19 cellular contexts compared by ENCODE assay signal in the genomic region with DNA sequence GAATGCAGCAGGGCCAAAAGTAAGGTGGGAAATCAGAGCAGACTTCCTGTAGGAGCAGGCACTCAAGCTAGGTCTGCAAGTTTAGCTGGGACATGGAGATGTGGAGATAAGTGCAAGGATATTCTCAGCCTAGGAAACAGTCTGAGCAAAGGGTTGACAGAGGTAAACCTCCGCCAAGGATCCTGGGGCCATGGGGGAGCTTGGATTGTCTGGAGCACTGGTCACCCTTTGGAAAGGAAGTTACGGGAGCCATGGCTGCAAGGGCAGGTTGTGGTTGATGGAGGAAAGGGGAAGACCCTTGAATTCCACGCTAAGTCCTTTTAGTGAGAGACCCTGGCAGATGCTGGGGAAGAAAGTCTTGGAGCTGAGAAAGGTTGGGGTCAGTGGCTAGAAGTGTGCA.
A peak's percentile ranks its signal among the peaks of the same experiment; 100 is the strongest.
DNase-seq lines count a peak whose midpoint lies in the region; ATAC-seq, FAIRE-seq and TF ChIP-seq lines count a peak whose summit lies in the region.
"Had no signal": no experiment of that assay in that cellular context is flagged by ENCODE, and none has a peak within 500 bp of the region (broad histone marks: within the 10 kb centered on the region; RNA-seq: fewer than 3 reads in every experiment).

No MANE protein-coding gene starts in this region.

- H3K9me1 ChIP-seq in K562 (ENCODE audit: control insufficient read depth, insufficient read depth, low read length), result no peaks in the 10 kb centered on the region

- WGBS in K562 (ENCODE audit: insufficient coverage, low coverage, missing lambda C conversion rate), result 0% methylated on average over 3 of the region's 3 CpGs

- CTCF ChIA-PET in K562 (lab: Yijun Ruan, JAX; ENCODE audit: low intra/inter-chr PET ratio), result interaction anchor here (0.6 kb wide), 1 partner anchor 151 kb away, joined by 3 read pairs; no protein-coding TSS in a partner anchor

- H3K27me3 ChIP-seq in K562 (ENCODE audit: control insufficient read depth in 2 of 2, insufficient read depth in 2 of 2, low read length in 2 of 2), result peaks cover 0 to 18% of the 10 kb centered on the region in 2 experiments; a peak in 1 of 5 replicates
- no peaks in the 10 kb centered on the region for H3K27me3 ChIP-seq in BE2C

- no peak overlapping the region for H3K4me2 ChIP-seq in K562 (ENCODE audit: insufficient read depth, low read length)
- H3K4me2 ChIP-seq: GM23338 had no signal

- intact Hi-C loops in K562 (cut with micrococcal nuclease), result no loop called here

- BruUV-seq in K562 (replicated peaks; lab: Mats Ljungman, UMichigan), result no TSS peak

- H3K36me3 ChIP-seq in K562 (ENCODE audit: control insufficient read depth, insufficient read depth, low read length) (no peaks in the 10 kb centered on the region), BE2C (no peaks in the 10 kb centered on the region)

- POLR2A ChIA-PET in K562 (lab: Yijun Ruan, JAX), result no interaction called here

- H3K27ac ChIP-seq in K562 (ENCODE audit: extremely low read depth, low read depth, low read length), result no peak overlapping the region
- H3K27ac ChIP-seq: C4-2B, HL-60 had no signal

- no peak for ATAC-seq in K562
- ATAC-seq: GM23338 had no signal

- H4K20me1 ChIP-seq in K562 (replicated peaks; ENCODE audit: control insufficient read depth, insufficient read depth, low read length), result peaks cover 6% of the 10 kb centered on the region

- H3K4me3 ChIP-seq in K562 (no peak overlapping the region), BE2C (ENCODE audit: low read depth, low read length) (no peak overlapping the region)
- H3K4me3 ChIP-seq: GM23338 had no signal

- H2AFZ ChIP-seq in K562 (ENCODE audit: low read depth, low read length), result no peak overlapping the region
- H2AFZ ChIP-seq: GM23338 had no signal

- peak; percentile 57 for FAIRE-seq in K562 (lab: Jason Lieb, UNC)
- FAIRE-seq: A204.1, H54 had no signal

- no peak for TF ChIP-seq RAD21 in K562 (CRISPR knock-in tag; conservative IDR thresholded peaks at IDR 0.05 in 1 of 2, IDR thresholded peaks at IDR 0.05 in 1 of 2)

- H3K4me1 ChIP-seq in K562 (replicated peaks in 1 of 2; ENCODE audit: control insufficient read depth in 2 of 2, insufficient read depth in 2 of 2, low read length in 2 of 2), result peaks cover 2 to 3% of the 10 kb centered on the region in 2 experiments; a peak in 2 of 5 replicates
- peaks cover 5% of the 10 kb centered on the region for H3K4me1 ChIP-seq in BE2C
- H3K4me1 ChIP-seq: Caco-2 had no signal

- no peak for TF ChIP-seq EP300 in K562 (IDR thresholded peaks at IDR 0.05; ENCODE audit: low read length)

- no peaks in the 10 kb centered on the region for H3K79me2 ChIP-seq in K562 (ENCODE audit: control insufficient read depth, insufficient read depth, low read length)

- in situ Hi-C loops in K562 (cut with MboI), result no loop called here

- no peak for DNase-seq in K562 (ENCODE audit: extremely low read depth in 1 of 4, low spot score in 3 of 4)
- DNase-seq in ecto neural progenitor cell (ENCODE audit: low spot score), result peak; percentile 13
- DNase-seq in mesenteric fat pad (ENCODE audit: low spot score), result peak; percentile 11
- DNase-seq in NCI-H1436 (lab: John Stamatoyannopoulos, UW), result no peak
- DNase-seq in NCI-H82 (lab: John Stamatoyannopoulos, UW), result no peak
- DNase-seq in DMS153 treated with DMSO at 0.1 percent for 48 hours (lab: John Stamatoyannopoulos, UW; ENCODE audit: unreplicated experiment), result no peak
- DNase-seq in BE2C, result no peak
- DNase-seq: ACHN; Caco-2; CD4-positive, alpha-beta T cell; DMS153; DMS79 treated with DMSO at 0.1 percent for 48 hours; GF-D8; HCEC 1CT had no signal

- H3K9ac ChIP-seq in K562 (ENCODE audit: insufficient read depth in 1 of 2, low read depth in 2 of 2, low read length in 2 of 2), result no peak overlapping the region

- TF ChIP-seq POLR2A in K562 (conservative IDR thresholded peaks at IDR 0.05), result no peak

- TF ChIP-seq CTCF in K562 (IDR thresholded peaks at IDR 0.05 in 2 of 3, conservative IDR thresholded peaks at IDR 0.05 in 1 of 3; ENCODE audit: insufficient read depth in 2 of 3, low read depth in 1 of 3, low read length in 3 of 3) (no peak), BE2C (IDR thresholded peaks at IDR 0.05; ENCODE audit: low read depth, low read length) (no peak)

- H3K9me3 ChIP-seq in K562 (replicated peaks; ENCODE audit: control insufficient read depth, insufficient read depth, low read depth, low read length) (no peaks in the 10 kb centered on the region), BE2C (no peaks in the 10 kb centered on the region)
- H3K9me3 ChIP-seq: Caco-2 had no signal

TF ChIP-seq in K562, 482 proteins besides CTCF, POLR2A, EP300 and RAD21:
- no peak for TF ChIP-seq RBM34 (IDR thresholded peaks at IDR 0.05; ENCODE audit: borderline replicate concordance, insufficient read depth, low read length)
- TF ChIP-seq ZFP36 (IDR thresholded peaks at IDR 0.05; ENCODE audit: low read depth, low read length, partially characterized antibody), result peak; percentile 76

Comparison
In these comparisons a context has a peak if more than half of its experiments do, and no peak if none do; other contexts are left out.
1. DNase-seq: peak in ecto neural progenitor cell (single experiment) and mesenteric fat pad (single experiment); none in K562 (0 of 4), NCI-H1436 (single experiment), NCI-H82 (single experiment), DMS153 treated with DMSO at 0.1 percent for 48 hours (single experiment) and BE2C (single experiment).